In genomic region chrX:46576458-46576857, GRCh38 we compare ENCODE assay signal across 2 cellular contexts.
TF ChIP-seq lines count a peak whose summit lies in the region.

No MANE protein-coding gene starts in this region.

TF ChIP-seq in GM23338, 12 proteins besides CTCF, POLR2A, EP300 and RAD21:
- TF ChIP-seq STAT1 (IDR thresholded peaks at IDR 0.05; ENCODE audit: unreplicated experiment) (no peak), JUNB (IDR thresholded peaks at IDR 0.05; ENCODE audit: unreplicated experiment) (no peak), REST (IDR thresholded peaks at IDR 0.05; ENCODE audit: unreplicated experiment) (no peak), ZNF462 (CRISPR knock-in tag; IDR thresholded peaks at IDR 0.05) (no peak), ZNF114 (CRISPR knock-in tag; IDR thresholded peaks at IDR 0.05) (no peak), ETS1 (IDR thresholded peaks at IDR 0.05) (no peak), EZH2 (IDR thresholded peaks at IDR 0.05; ENCODE audit: low read depth, unreplicated experiment) (no peak), POLR2AphosphoS5 (IDR thresholded peaks at IDR 0.05; ENCODE audit: low read depth) (no peak), EZH2phosphoT487 (IDR thresholded peaks at IDR 0.05; ENCODE audit: unreplicated experiment) (no peak), NANOG (IDR thresholded peaks at IDR 0.05; ENCODE audit: borderline replicate concordance) (no peak), CREB1 (CRISPR knock-in tag; IDR thresholded peaks at IDR 0.05; ENCODE audit: low read depth) (no peak), ZNF331 (CRISPR knock-in tag; IDR thresholded peaks at IDR 0.05; ENCODE audit: low read depth) (no peak)

TF ChIP-seq in GM12878, 131 proteins besides CTCF, POLR2A, EP300 and RAD21:
- TF ChIP-seq BACH1 (IDR thresholded peaks at IDR 0.05; ENCODE audit: borderline replicate concordance), result no peak
- TF ChIP-seq TARDBP (IDR thresholded peaks at IDR 0.05; ENCODE audit: borderline replicate concordance), result no peak
